In genomic region chr1:17672226-17672625, GRCh38 we compare ENCODE assay signal across 1 cellular context.
TF ChIP-seq lines count a peak whose summit lies in the region.

No MANE protein-coding gene starts in this region.

TF ChIP-seq in SK-N-SH treated with all-trans-retinoic acid at 6 μM for 48 hours, 23 proteins besides CTCF, POLR2A, EP300 and RAD21 (continued from another document):
- TF ChIP-seq SNAI2 (CRISPR knock-in tag; IDR thresholded peaks at IDR 0.05) (no peak), ZC3H10 (CRISPR knock-in tag; IDR thresholded peaks at IDR 0.05) (no peak), ZNF8 (CRISPR knock-in tag; IDR thresholded peaks at IDR 0.05) (no peak)
